Comparison of ENCODE assay signal across 8 cellular contexts in genomic region chr16:4517812-4518211, GRCh38. TPM values are rescaled to one million over a fixed set of nuclear protein-coding genes. Genes with fewer than 3 reads are reported as not detected.
DNase-seq lines count a peak whose midpoint lies in the region; ATAC-seq and TF ChIP-seq lines count a peak whose summit lies in the region.

No MANE protein-coding gene starts in this region.

- H3K36me3 Mint-ChIP-seq in stimulated activated memory B cell treated with anti-CD40 and anti-IgM and Interleukin-4, amounts not matched to agents 10 μg/mL and 1 μg/mL and 100 μg/mL, for 72 hours, result peaks cover 12% of the 10 kb centered on the region

- peaks cover 46% of the 10 kb centered on the region for H3K4me1 ChIP-seq in KMS-11 (ENCODE audit: low read depth, poor library complexity, severe bottlenecking)
- H3K4me1 ChIP-seq in vagina, result peaks cover 67% of the 10 kb centered on the region

- H3K4me3 ChIP-seq in KMS-11 (IDR thresholded peaks at IDR 0.05; ENCODE audit: insufficient read depth, low read depth, low read length) (no peak overlapping the region), vagina (no peak overlapping the region)

- no peak overlapping the region for H2AFZ ChIP-seq in KMS-11 (ENCODE audit: low read depth)

- no peak for ATAC-seq in stimulated activated memory B cell treated with anti-CD40 and anti-IgM and Interleukin-4, amounts not matched to agents 10 μg/mL and 1 μg/mL and 100 μg/mL, for 72 hours

- H3K27me3 Mint-ChIP-seq in stimulated activated memory B cell treated with anti-CD40 and anti-IgM and Interleukin-4, amounts not matched to agents 10 μg/mL and 1 μg/mL and 100 μg/mL, for 72 hours, result no peaks in the 10 kb centered on the region

- H3K9me3 Mint-ChIP-seq in stimulated activated memory B cell treated with anti-CD40 and anti-IgM and Interleukin-4, amounts not matched to agents 10 μg/mL and 1 μg/mL and 100 μg/mL, for 72 hours, result no peaks in the 10 kb centered on the region

- no peak overlapping the region for H3K27ac Mint-ChIP-seq in stimulated activated memory B cell treated with anti-CD40 and anti-IgM and Interleukin-4, amounts not matched to agents 10 μg/mL and 1 μg/mL and 100 μg/mL, for 72 hours

- H3K9ac ChIP-seq in KMS-11, result no peak overlapping the region

- TF ChIP-seq CTCF in KMS-11 (conservative IDR thresholded peaks at IDR 0.05; ENCODE audit: low read depth, low read length), result peak; percentile 56
- peak; percentile 51 for TF ChIP-seq CTCF in VCaP (conservative IDR thresholded peaks at IDR 0.05)
- peak in 2 of 3 experiments; percentile 24 to 25 for TF ChIP-seq CTCF in vagina (IDR thresholded peaks at IDR 0.05)

- H4K20me1 ChIP-seq in KMS-11 (ENCODE audit: insufficient read depth), result no peaks in the 10 kb centered on the region

- no peak for TF ChIP-seq POLR2A in vagina (IDR thresholded peaks at IDR 0.05)

- intact Hi-C loops in vagina (cut with DNase I), result no loop called here

- H3K4me3 Mint-ChIP-seq in stimulated activated memory B cell treated with anti-CD40 and anti-IgM and Interleukin-4, amounts not matched to agents 10 μg/mL and 1 μg/mL and 100 μg/mL, for 72 hours, result no peak overlapping the region

- H3K79me2 ChIP-seq in KMS-11 (ENCODE audit: insufficient read depth, low read depth), result peaks cover 30% of the 10 kb centered on the region; the same call in 1 of the 2 replicates

- H3K9me3 ChIP-seq in vagina, result no peaks in the 10 kb centered on the region

- H3K4me1 Mint-ChIP-seq in stimulated activated memory B cell treated with anti-CD40 and anti-IgM and Interleukin-4, amounts not matched to agents 10 μg/mL and 1 μg/mL and 100 μg/mL, for 72 hours, result peaks cover 40% of the 10 kb centered on the region

- H3K27me3 ChIP-seq in KMS-11 (ENCODE audit: insufficient read depth, low read depth) (no peaks in the 10 kb centered on the region), vagina (no peaks in the 10 kb centered on the region)

- no peak overlapping the region for H3K4me2 ChIP-seq in KMS-11

- DNase-seq in DMS53 (lab: John Stamatoyannopoulos, UW), result peak; percentile 70
- peak; percentile 84 for DNase-seq in iPS-NIHi7 (ENCODE audit: extremely low spot score)
- no peak for DNase-seq in vagina (ENCODE audit: extremely low spot score in 2 of 2)
- DNase-seq in inferior parietal cortex (ENCODE audit: extremely low spot score), result no peak
- DNase-seq in HK-2 (ENCODE audit: unreplicated experiment), result no peak

- no peaks in the 10 kb centered on the region for H3K36me3 ChIP-seq in KMS-11 (ENCODE audit: insufficient read depth)
- peaks cover 0 to 7% of the 10 kb centered on the region in 2 donors for H3K36me3 ChIP-seq in vagina

- no peak overlapping the region for H3K27ac ChIP-seq in KMS-11
- H3K27ac ChIP-seq in VCaP, result no peak overlapping the region
- no peak overlapping the region for H3K27ac ChIP-seq in vagina

RNA-seq across cellular contexts. Expression of gene CDIP1, which starts 20.8 kb away (rescaled TPM):
- total RNA-seq in vagina, result 13.3 TPM

RNA-seq across cellular contexts. Expression of gene C16orf96, which starts 38.3 kb away (rescaled TPM):
- total RNA-seq in vagina, result not detected

RNA-seq across cellular contexts. Expression of gene HMOX2, which starts 41.6 kb away (rescaled TPM):
- total RNA-seq in vagina, result 52.8 TPM

RNA-seq across cellular contexts. Expression of gene NMRAL1, which starts 43.4 kb away (rescaled TPM):
- 35.6 TPM for total RNA-seq in vagina

Comparison
In these comparisons a context has a peak if more than half of its experiments do, and no peak if none do; other contexts are left out.
1. DNase-seq: peak in DMS53 (single experiment) and iPS-NIHi7 (single experiment); none in vagina (0 of 2), inferior parietal cortex (single experiment) and HK-2 (single experiment).
2. Peak in every context shown above with its lines, with median percentiles within 50 percentile points of each other: CTCF ChIP-seq.